ENCODE assay signal across 9 cellular contexts in genomic region chr12:108633534-108634224, GRCh38. TPM values are rescaled to one million over a fixed set of nuclear protein-coding genes. Genes with fewer than 3 reads are reported as not detected.
DNase-seq lines count a peak whose midpoint lies in the region; ATAC-seq and TF ChIP-seq lines count a peak whose summit lies in the region.
"Had no signal": no experiment of that assay in that cellular context is flagged by ENCODE, and none has a peak within 500 bp of the region (broad histone marks: within the 10 kb centered on the region; RNA-seq: fewer than 3 reads in every experiment).

Gene SELPLG (minus strand): TSS chr12:108633894. CDS start chr12:108624307, 9,587 bp downstream.

- no peak within 1 kb of the TSS for H2AFZ ChIP-seq in SK-N-SH (ENCODE audit: low read depth)
- H2AFZ ChIP-seq: parathyroid adenoma had no signal

- TF ChIP-seq RAD21 in SK-N-SH (IDR thresholded peaks at IDR 0.05; ENCODE audit: low read length): no peak

- peaks cover 28% of the 10 kb centered on the region for H3K4me1 ChIP-seq in iPS-15b (ENCODE audit: control insufficient read depth, insufficient read depth, low read length)
- H3K4me1 ChIP-seq in SK-N-SH (ENCODE audit: control insufficient read depth in 1 of 2, insufficient read depth in 2 of 2, low read depth in 1 of 2, low read length in 1 of 2): peaks cover 20% of the 10 kb centered on the region in 2 experiments; a peak in 3 of 4 replicates
- H3K4me1 ChIP-seq: parathyroid adenoma had no signal

- TF ChIP-seq CTCF in GM12873 (IDR thresholded peaks at IDR 0.05; ENCODE audit: insufficient read depth, low read depth, low read length, missing control alignments) (peak; percentile 43), SK-N-SH (IDR thresholded peaks at IDR 0.05) (no peak)

- WGBS in SK-N-SH (ENCODE audit: low lambda C conversion rate): 96% methylated on average over 13 of the region's 13 CpGs

- no peak for TF ChIP-seq EP300 in SK-N-SH (IDR thresholded peaks at IDR 0.05; ENCODE audit: borderline replicate concordance in 1 of 2, low read depth in 1 of 2, low read length in 1 of 2)

- H3K9ac ChIP-seq in iPS-15b (ENCODE audit: low read depth, low read length) (peak within 1 kb of the TSS; percentile 16), SK-N-SH (no peak within 1 kb of the TSS)
- H3K9ac ChIP-seq: parathyroid adenoma had no signal

- peak; percentile 39 for DNase-seq in NK-92 (lab: John Stamatoyannopoulos, UW; ENCODE audit: unreplicated experiment)
- DNase-seq in activated T-cell treated with anti-CD3 and anti-CD28 coated beads for 48 hours (ENCODE audit: low read depth): peak; percentile 78
- peak; percentile 75 for DNase-seq in stimulated activated CD8-positive, alpha-beta memory T cell treated with anti-CD3 and anti-CD28 coated beads, Interleukin-12 subunit alpha, Interleukin-12 subunit beta, amount 100 ng/mL, for 4 hours (ENCODE audit: low read depth)
- no peak for DNase-seq in SK-N-SH
- no peak for DNase-seq in inferior parietal cortex (ENCODE audit: extremely low spot score)

- H3F3A ChIP-seq in SK-N-SH (replicated peaks; ENCODE audit: insufficient read depth): peaks cover 49% of the 10 kb centered on the region

- H3K36me3 ChIP-seq in iPS-15b (ENCODE audit: control insufficient read depth, insufficient read depth, low read length): no peaks in the 10 kb centered on the region
- no peaks in the 10 kb centered on the region for H3K36me3 ChIP-seq in SK-N-SH (replicated peaks in 1 of 2; ENCODE audit: control insufficient read depth in 1 of 2, insufficient read depth in 2 of 2, low read length in 1 of 2)

- H3K9me3 ChIP-seq in iPS-15b (ENCODE audit: control insufficient read depth, insufficient read depth, low read length) (no peaks in the 10 kb centered on the region), SK-N-SH (no peaks in the 10 kb centered on the region)

- H3K79me2 ChIP-seq in SK-N-SH (ENCODE audit: insufficient read depth): no peaks in the 10 kb centered on the region; the same call in 1 of the 2 replicates
- H3K79me2 ChIP-seq: parathyroid adenoma had no signal

- CTCF ChIA-PET in SK-N-SH (lab: Yijun Ruan, JAX): interaction anchor here (0.9 to 7.4 kb wide), 3 partner anchors 16 to 17 kb away, joined by 4 to 62 read pairs (median 36); no protein-coding TSS in a partner anchor

- peak; percentile 52 for ATAC-seq in HG02588 (IDR thresholded peaks at IDR 0.05; ENCODE audit: unreplicated experiment)

- no peaks in the 10 kb centered on the region for H3K9me2 ChIP-seq in SK-N-SH

- H3K4me2 ChIP-seq in SK-N-SH: no peak within 1 kb of the TSS

- H3K4me3 ChIP-seq in iPS-15b (ENCODE audit: low read depth, low read length): no peak within 1 kb of the TSS
- H3K4me3 ChIP-seq in SK-N-SH (ENCODE audit: low read depth in 2 of 2, low read length in 1 of 2): no peak within 1 kb of the TSS

- POLR2A ChIA-PET in SK-N-SH (lab: Yijun Ruan, JAX): interaction anchor here (1.6 kb wide), 1 partner anchor 71 kb away, joined by 3 read pairs; the partner anchor contains the start of gene ISCU

- no peak within 1 kb of the TSS for H3K27ac ChIP-seq in SK-N-SH (ENCODE audit: low read depth in 2 of 2, low read length in 1 of 2)
- H3K27ac ChIP-seq: parathyroid adenoma had no signal

- H3K27me3 ChIP-seq in iPS-15b (ENCODE audit: control insufficient read depth, insufficient read depth, low read length): no peaks in the 10 kb centered on the region
- H3K27me3 ChIP-seq in SK-N-SH (ENCODE audit: insufficient read depth): no peaks in the 10 kb centered on the region

- H4K20me1 ChIP-seq in SK-N-SH (ENCODE audit: insufficient read depth): no peaks in the 10 kb centered on the region

TF ChIP-seq in SK-N-SH, 30 proteins besides CTCF, POLR2A, EP300 and RAD21:
- TF ChIP-seq FOXM1 (IDR thresholded peaks at IDR 0.05; ENCODE audit: low read depth): no peak
- TF ChIP-seq EZH2phosphoT487 (IDR thresholded peaks at IDR 0.05; ENCODE audit: borderline replicate concordance, low read depth): no peak
- TF ChIP-seq GABPA (IDR thresholded peaks at IDR 0.05; ENCODE audit: low read depth): no peak
- TF ChIP-seq RXRA (IDR thresholded peaks at IDR 0.05; ENCODE audit: borderline replicate concordance, low read depth): no peak
- TF ChIP-seq TEAD4 (IDR thresholded peaks at IDR 0.05; ENCODE audit: borderline replicate concordance, insufficient read depth): no peak
- no peak for TF ChIP-seq NRF1 (IDR thresholded peaks at IDR 0.05; ENCODE audit: low read depth, low read length)
- no peak for TF ChIP-seq ELF1 (IDR thresholded peaks at IDR 0.05)
- TF ChIP-seq GATA2 (CRISPR knock-in tag; IDR thresholded peaks at IDR 0.05): no peak
- TF ChIP-seq, protein P1, sequence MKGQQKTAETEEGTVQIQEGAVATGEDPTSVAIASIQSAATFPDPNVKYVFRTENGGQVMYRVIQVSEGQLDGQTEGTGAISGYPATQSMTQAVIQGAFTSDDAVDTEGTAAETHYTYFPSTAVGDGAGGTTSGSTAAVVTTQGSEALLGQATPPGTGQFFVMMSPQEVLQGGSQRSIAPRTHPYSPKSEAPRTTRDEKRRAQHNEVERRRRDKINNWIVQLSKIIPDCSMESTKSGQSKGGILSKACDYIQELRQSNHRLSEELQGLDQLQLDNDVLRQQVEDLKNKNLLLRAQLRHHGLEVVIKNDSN (IDR thresholded peaks at IDR 0.05; ENCODE audit: borderline replicate concordance, low read depth): no peak

RNA-seq across cellular contexts. Expression of gene SELPLG, which starts in this region (rescaled TPM):
- polyA plus RNA-seq in SK-N-SH (2012; rRNA removed): 2.8 and 3.2 TPM in 2 replicates
- polyA plus RNA-seq in SK-N-SH (2012; cell fraction: cytosol; rRNA removed): 1.3 and 2.1 TPM in 2 replicates
- 5.8 and 6.0 TPM in 2 replicates for polyA plus RNA-seq in SK-N-SH (2012; cell fraction: nucleus; rRNA removed)

Comparison
In these comparisons a context has a peak if more than half of its experiments do, and no peak if none do; other contexts are left out.
1. DNase-seq: peak in NK-92 (single experiment), activated T-cell treated with anti-CD3 and anti-CD28 coated beads for 48 hours (single experiment) and stimulated activated CD8-positive, alpha-beta memory T cell treated with anti-CD3 and anti-CD28 coated beads, Interleukin-12 subunit alpha, Interleukin-12 subunit beta, amount 100 ng/mL, for 4 hours (single experiment); none in SK-N-SH (single experiment) and inferior parietal cortex (single experiment).